ENCODE assay signal across 1 cellular context in the genomic region with DNA sequence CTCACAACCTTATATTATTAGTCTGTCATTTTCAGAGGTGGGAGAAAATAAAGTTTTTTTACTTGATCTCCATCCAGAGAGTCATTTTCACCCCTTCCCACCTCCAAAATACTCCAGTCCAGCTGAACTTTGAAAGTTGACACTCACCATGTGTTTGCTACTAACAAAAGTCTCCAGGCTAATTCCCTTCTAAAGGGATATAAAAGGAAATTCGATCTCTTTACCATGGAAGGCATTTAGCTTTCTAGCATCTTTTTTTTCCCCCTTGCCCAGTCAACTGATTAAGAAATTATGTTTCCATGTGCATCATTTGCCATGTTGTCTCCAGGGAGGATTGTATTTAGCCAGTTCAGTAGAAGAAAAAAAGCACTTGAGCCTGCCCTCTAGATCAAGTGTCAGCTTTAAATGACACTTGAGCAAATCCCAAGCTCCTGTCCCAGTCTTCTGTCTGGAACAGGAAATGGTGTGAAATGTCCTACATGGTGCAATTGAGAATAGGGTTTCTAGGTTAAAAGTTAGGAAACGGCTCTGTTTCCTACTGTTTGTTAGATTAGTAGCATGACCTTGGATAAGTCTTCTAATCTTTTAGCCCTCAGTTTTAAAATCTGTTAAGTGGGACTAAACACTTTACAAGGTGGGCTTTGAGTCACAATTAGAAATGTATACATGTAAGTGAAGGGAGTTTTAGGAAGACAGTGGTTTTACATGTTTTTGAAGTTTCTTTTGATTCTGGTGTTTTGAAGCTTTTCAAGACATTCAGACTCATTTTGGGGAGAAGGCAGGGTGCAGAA.
A peak's percentile ranks its signal among the peaks of the same experiment; 100 is the strongest.
TF ChIP-seq lines count a peak whose summit lies in the region.

No MANE protein-coding gene starts in this region.

TF ChIP-seq in HEK293, 187 proteins besides CTCF, POLR2A, EP300 and RAD21 (continued from another document and continues in another):
- TF ChIP-seq WT1 (tag by site-specific recombination; IDR thresholded peaks at IDR 0.05) (peak; percentile 68; the same call in 1 of the 2 replicates), ZNF121 (tag by site-specific recombination; IDR thresholded peaks at IDR 0.05) (no peak), PRDM6 (tag by site-specific recombination; IDR thresholded peaks at IDR 0.05) (peak; percentile 100), ZBTB8A (tag by site-specific recombination; IDR thresholded peaks at IDR 0.05) (peak; percentile 27; the same call in 1 of the 2 replicates), IKZF3 (tag by site-specific recombination; IDR thresholded peaks at IDR 0.05) (peak; percentile 29; the same call in 1 of the 2 replicates), BCL11A (tag by site-specific recombination; IDR thresholded peaks at IDR 0.05; ENCODE audit: low read depth) (0 out of 2 replicates have a peak, but pooled peaks have one; percentile 13), PRDM4 (tag by site-specific recombination; IDR thresholded peaks at IDR 0.05) (peak; percentile 67), GLI2 (tag by site-specific recombination; IDR thresholded peaks at IDR 0.05; ENCODE audit: borderline replicate concordance, low read depth) (peak; percentile 31; the same call in 1 of the 2 replicates), ZNF501 (tag by site-specific recombination; IDR thresholded peaks at IDR 0.05) (peak; percentile 61; the same call in 1 of the 2 replicates), HOXA7 (CRISPR knock-in tag; IDR thresholded peaks at IDR 0.05; ENCODE audit: borderline replicate concordance) (no peak), ZEB2 (tag by site-specific recombination; IDR thresholded peaks at IDR 0.05) (peak; percentile 88; the same call in 1 of the 2 replicates), PRDM1 (tag by site-specific recombination; IDR thresholded peaks at IDR 0.05) (0 out of 2 replicates have a peak, but pooled peaks have one; percentile 33), ZBTB44 (tag by site-specific recombination; IDR thresholded peaks at IDR 0.05) (peak; percentile 30; the same call in 1 of the 2 replicates), ZNF658 (tag by site-specific recombination; IDR thresholded peaks at IDR 0.05) (no peak), ZNF324 (tag by site-specific recombination; IDR thresholded peaks at IDR 0.05) (no peak), OSR2 (tag by site-specific recombination; IDR thresholded peaks at IDR 0.05) (peak; percentile 97), ZNF24 (tag by site-specific recombination; IDR thresholded peaks at IDR 0.05) (0 out of 2 replicates have a peak, but pooled peaks have one; percentile 15), KLF8 (tag by site-specific recombination; IDR thresholded peaks at IDR 0.05) (no peak; the same call in 1 of the 2 replicates), ZBTB21 (tag by site-specific recombination; IDR thresholded peaks at IDR 0.05) (peak; percentile 47), ZNF664 (tag by site-specific recombination; IDR thresholded peaks at IDR 0.05) (peak; percentile 44; the same call in 1 of the 2 replicates), TRIM28 (IDR thresholded peaks at IDR 0.05; ENCODE audit: borderline replicate concordance, low read length) (peak; percentile 97), ZNF10 (tag by site-specific recombination; IDR thresholded peaks at IDR 0.05) (peak; percentile 98), SP2 (tag by site-specific recombination; IDR thresholded peaks at IDR 0.05) (0 out of 2 replicates have a peak, but pooled peaks have one; percentile 9), TCF7L2 (IDR thresholded peaks at IDR 0.05; ENCODE audit: borderline replicate concordance, low read depth, low read length) (peak; percentile 76), ZSCAN30 (tag by site-specific recombination; IDR thresholded peaks at IDR 0.05) (peak; percentile 84), KLF10 (tag by site-specific recombination; IDR thresholded peaks at IDR 0.05) (peak; percentile 66), ZBTB20 (tag by site-specific recombination; IDR thresholded peaks at IDR 0.05) (peak; percentile 36), ZNF629 (tag by site-specific recombination; IDR thresholded peaks at IDR 0.05) (peak; percentile 74; the same call in 1 of the 2 replicates), SCRT1 (tag by site-specific recombination; IDR thresholded peaks at IDR 0.05; ENCODE audit: borderline replicate concordance) (no peak), ZNF112 (tag by site-specific recombination; IDR thresholded peaks at IDR 0.05) (no peak), ZNF184 (tag by site-specific recombination; IDR thresholded peaks at IDR 0.05) (0 out of 2 replicates have a peak, but pooled peaks have one; percentile 54), ZNF843 (tag by site-specific recombination; IDR thresholded peaks at IDR 0.05) (peak; percentile 79), ZNF654 (tag by site-specific recombination; IDR thresholded peaks at IDR 0.05; ENCODE audit: low read depth) (0 out of 2 replicates have a peak, but pooled peaks have one; percentile 6), ZXDB (tag by site-specific recombination; IDR thresholded peaks at IDR 0.05) (0 out of 2 replicates have a peak, but pooled peaks have one; percentile 67), ZNF488 (tag by site-specific recombination; IDR thresholded peaks at IDR 0.05) (no peak), ZNF133 (tag by site-specific recombination; IDR thresholded peaks at IDR 0.05) (no peak), ZNF394 (tag by site-specific recombination; IDR thresholded peaks at IDR 0.05; ENCODE audit: borderline replicate concordance) (peak; percentile 36; the same call in 1 of the 2 replicates), FEZF1 (tag by site-specific recombination; IDR thresholded peaks at IDR 0.05) (peak; percentile 93), BCL6B (tag by site-specific recombination; IDR thresholded peaks at IDR 0.05) (peak; percentile 71; the same call in 1 of the 2 replicates)
- TF ChIP-seq, protein P1, sequence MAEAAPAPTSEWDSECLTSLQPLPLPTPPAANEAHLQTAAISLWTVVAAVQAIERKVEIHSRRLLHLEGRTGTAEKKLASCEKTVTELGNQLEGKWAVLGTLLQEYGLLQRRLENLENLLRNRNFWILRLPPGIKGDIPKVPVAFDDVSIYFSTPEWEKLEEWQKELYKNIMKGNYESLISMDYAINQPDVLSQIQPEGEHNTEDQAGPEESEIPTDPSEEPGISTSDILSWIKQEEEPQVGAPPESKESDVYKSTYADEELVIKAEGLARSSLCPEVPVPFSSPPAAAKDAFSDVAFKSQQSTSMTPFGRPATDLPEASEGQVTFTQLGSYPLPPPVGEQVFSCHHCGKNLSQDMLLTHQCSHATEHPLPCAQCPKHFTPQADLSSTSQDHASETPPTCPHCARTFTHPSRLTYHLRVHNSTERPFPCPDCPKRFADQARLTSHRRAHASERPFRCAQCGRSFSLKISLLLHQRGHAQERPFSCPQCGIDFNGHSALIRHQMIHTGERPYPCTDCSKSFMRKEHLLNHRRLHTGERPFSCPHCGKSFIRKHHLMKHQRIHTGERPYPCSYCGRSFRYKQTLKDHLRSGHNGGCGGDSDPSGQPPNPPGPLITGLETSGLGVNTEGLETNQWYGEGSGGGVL (tag by site-specific recombination; IDR thresholded peaks at IDR 0.05), result peak; percentile 30; the same call in 1 of the 2 replicates
- TF ChIP-seq, protein P2, sequence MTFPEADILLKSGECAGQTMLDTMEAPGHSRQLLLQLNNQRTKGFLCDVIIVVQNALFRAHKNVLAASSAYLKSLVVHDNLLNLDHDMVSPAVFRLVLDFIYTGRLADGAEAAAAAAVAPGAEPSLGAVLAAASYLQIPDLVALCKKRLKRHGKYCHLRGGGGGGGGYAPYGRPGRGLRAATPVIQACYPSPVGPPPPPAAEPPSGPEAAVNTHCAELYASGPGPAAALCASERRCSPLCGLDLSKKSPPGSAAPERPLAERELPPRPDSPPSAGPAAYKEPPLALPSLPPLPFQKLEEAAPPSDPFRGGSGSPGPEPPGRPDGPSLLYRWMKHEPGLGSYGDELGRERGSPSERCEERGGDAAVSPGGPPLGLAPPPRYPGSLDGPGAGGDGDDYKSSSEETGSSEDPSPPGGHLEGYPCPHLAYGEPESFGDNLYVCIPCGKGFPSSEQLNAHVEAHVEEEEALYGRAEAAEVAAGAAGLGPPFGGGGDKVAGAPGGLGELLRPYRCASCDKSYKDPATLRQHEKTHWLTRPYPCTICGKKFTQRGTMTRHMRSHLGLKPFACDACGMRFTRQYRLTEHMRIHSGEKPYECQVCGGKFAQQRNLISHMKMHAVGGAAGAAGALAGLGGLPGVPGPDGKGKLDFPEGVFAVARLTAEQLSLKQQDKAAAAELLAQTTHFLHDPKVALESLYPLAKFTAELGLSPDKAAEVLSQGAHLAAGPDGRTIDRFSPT (tag by site-specific recombination; IDR thresholded peaks at IDR 0.05), result peak; percentile 62; the same call in 1 of the 2 replicates
